ENCODE assay signal across 8 cellular contexts in the genomic region with DNA sequence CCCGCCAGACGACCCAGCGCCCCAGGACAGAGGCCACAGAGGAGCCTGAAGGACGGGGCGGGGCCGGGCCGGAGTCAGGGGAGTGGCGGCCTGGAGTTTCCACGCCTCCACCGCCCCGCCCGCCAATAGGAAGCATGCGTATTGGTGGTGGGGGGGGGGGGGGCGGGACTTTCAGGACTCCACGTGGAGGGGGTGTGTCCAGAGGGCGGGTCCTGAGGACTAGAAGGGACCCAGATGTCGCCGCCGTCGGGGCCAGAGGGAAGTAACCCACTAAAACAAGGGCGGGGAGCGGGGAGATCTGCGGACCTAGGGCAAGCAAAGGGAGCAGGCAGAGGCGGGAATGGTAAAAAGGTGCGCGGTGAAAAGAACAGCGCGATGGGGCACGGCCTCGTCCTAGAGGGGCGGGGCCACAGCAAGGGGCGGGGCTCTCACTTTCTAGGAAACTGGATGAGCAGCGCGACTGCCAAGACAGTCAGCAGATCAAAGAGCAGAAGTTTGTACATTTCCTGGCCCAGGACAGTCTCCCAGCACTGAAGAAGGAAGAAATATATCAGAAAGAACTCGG. TPM values are rescaled to one million over a fixed set of nuclear protein-coding genes. Genes with fewer than 3 reads are reported as not detected.
DNase-seq lines count a peak whose midpoint lies in the region; ATAC-seq and TF ChIP-seq lines count a peak whose summit lies in the region.

No MANE protein-coding gene starts in this region.

- peaks cover 7% of the 10 kb centered on the region for H3K4me1 Mint-ChIP-seq in endodermal cell

- no peak for ATAC-seq in HG03354 (IDR thresholded peaks at IDR 0.05; ENCODE audit: poor library complexity, severe bottlenecking, unreplicated experiment)

- no peaks in the 10 kb centered on the region for H3K4me1 ChIP-seq in endodermal cell (ENCODE audit: control insufficient read depth, insufficient read depth, low read length)

- TF ChIP-seq CTCF in GM10266 (IDR thresholded peaks at IDR 0.05; ENCODE audit: control insufficient read depth, insufficient read depth, low read depth, missing control alignments) = no peak
- no peak for TF ChIP-seq CTCF in endodermal cell (conservative IDR thresholded peaks at IDR 0.05)

- no peak overlapping the region for H3K27ac ChIP-seq in endodermal cell (ENCODE audit: low read depth, low read length)

- no peaks in the 10 kb centered on the region for H3K27me3 ChIP-seq in endodermal cell (ENCODE audit: control insufficient read depth, insufficient read depth, low read length, poor library complexity, severe bottlenecking)

- H3K4me3 ChIP-seq in endodermal cell (ENCODE audit: low read length) = peak overlapping the region; percentile 68

- H3K9ac ChIP-seq in endodermal cell (ENCODE audit: extremely low read depth, low read length, poor library complexity, severe bottlenecking) = no peak overlapping the region

- no peaks in the 10 kb centered on the region for H3K36me3 ChIP-seq in endodermal cell (ENCODE audit: control insufficient read depth, insufficient read depth, low read length)

- DNase-seq in GM10266 (ENCODE audit: extremely low spot score) (peak; percentile 80), NCI-H748 treated with DMSO at 0.1 percent for 48 hours (lab: John Stamatoyannopoulos, UW) (peak; percentile 82), endodermal cell (peak; percentile 96), middle frontal gyrus (ENCODE audit: extremely low spot score, low spot score) (peak; percentile 4), NCI-H1092 treated with DMSO at 0.1 percent for 48 hours (lab: John Stamatoyannopoulos, UW) (no peak)
- DNase-seq in activated CD8-positive, alpha-beta memory T cell treated with anti-CD3 and anti-CD28 coated beads for 1 hour (ENCODE audit: extremely low read depth in 1 of 2, low read depth in 1 of 2) = peak; percentile 46 to 68
- peak; percentile 54 to 73 for DNase-seq in stimulated activated CD8-positive, alpha-beta memory T cell treated with anti-CD3 and anti-CD28 coated beads, Interleukin-2, amount 100 ng/mL, for 1 hour (ENCODE audit: low read depth in 2 of 2)

- H3K9me3 Mint-ChIP-seq in endodermal cell = peaks cover 3% of the 10 kb centered on the region

- H3K27me3 Mint-ChIP-seq in endodermal cell (ENCODE audit: insufficient read depth) = peaks cover 28% of the 10 kb centered on the region

- H3K4me3 Mint-ChIP-seq in endodermal cell = peak overlapping the region; percentile 91

- peaks cover 9% of the 10 kb centered on the region for H3K36me3 Mint-ChIP-seq in endodermal cell (ENCODE audit: low read depth)

- peak overlapping the region; percentile 69 for H3K27ac Mint-ChIP-seq in endodermal cell

- WGBS in endodermal cell (ENCODE audit: insufficient coverage in 1 of 2, insufficient read length in 1 of 2), 2 experiments = 15 to 30% methylated on average over 9 to 32 of the region's 35 CpGs

- no peaks in the 10 kb centered on the region for H3K9me3 ChIP-seq in endodermal cell (ENCODE audit: control insufficient read depth, low read length)

RNA-seq across cellular contexts. Expression of a gene that starts 2.8 kb away (rescaled TPM):
- total RNA-seq in endodermal cell = 1 to 10 TPM; 3.6 to 4.0 TPM
- polyA plus RNA-seq in endodermal cell (2013, experiment 1 of 2) = 7.7 TPM
- 6.5 TPM for polyA plus RNA-seq in endodermal cell (2013, experiment 2 of 2)

RNA-seq across cellular contexts. Expression of a gene that starts 10.6 kb away (rescaled TPM):
- total RNA-seq in endodermal cell = 10 to 100 TPM; 32.7 to 46.6 TPM
- polyA plus RNA-seq in endodermal cell (2013, experiment 1 of 2) = 0.82 TPM
- polyA plus RNA-seq in endodermal cell (2013, experiment 2 of 2) = 1.9 TPM

RNA-seq across cellular contexts. Expression of a gene that starts 24.8 kb away (rescaled TPM):
- 10 to 100 TPM; 78.9 to 82.7 TPM for total RNA-seq in endodermal cell
- polyA plus RNA-seq in endodermal cell (2013, experiment 1 of 2) = 67.1 TPM
- 58.6 TPM for polyA plus RNA-seq in endodermal cell (2013, experiment 2 of 2)

RNA-seq across cellular contexts. Expression of a gene that starts 27.1 kb away (rescaled TPM):
- 100 to 1,000 TPM; 126 to 131 TPM for total RNA-seq in endodermal cell
- 99.2 TPM for polyA plus RNA-seq in endodermal cell (2013, experiment 1 of 2)
- polyA plus RNA-seq in endodermal cell (2013, experiment 2 of 2) = 87.1 TPM

RNA-seq across cellular contexts. Expression of a gene that starts 28.8 kb away (rescaled TPM):
- total RNA-seq in endodermal cell = 10 to 100 TPM; 26.0 to 27.5 TPM
- polyA plus RNA-seq in endodermal cell (2013, experiment 1 of 2) = 47.2 TPM
- polyA plus RNA-seq in endodermal cell (2013, experiment 2 of 2) = 44.8 TPM
